Comparison of ENCODE assay signal across 19 cellular contexts in genomic region chr2:103484906-103485305, GRCh38.
DNase-seq lines count a peak whose midpoint lies in the region; ATAC-seq, FAIRE-seq and TF ChIP-seq lines count a peak whose summit lies in the region.
"Had no signal": no experiment of that assay in that cellular context is flagged by ENCODE, and none has a peak within 500 bp of the region (broad histone marks: within the 10 kb centered on the region; RNA-seq: fewer than 3 reads in every experiment).

No MANE protein-coding gene starts in this region.

- no peak overlapping the region for H3K4me2 ChIP-seq in parathyroid adenoma (ENCODE audit: low read length)

- H3K27me3 ChIP-seq in parathyroid adenoma (ENCODE audit: control insufficient read depth, insufficient read depth, low read length): no peaks in the 10 kb centered on the region
- H3K27me3 ChIP-seq in small intestine (ENCODE audit: control insufficient read depth in 2 of 2, insufficient read depth in 2 of 2, low read length in 2 of 2): no peaks in the 10 kb centered on the region

- no peak for ATAC-seq in GM21447 (IDR thresholded peaks at IDR 0.05; ENCODE audit: unreplicated experiment)
- ATAC-seq: HepG2 had no signal

- H3K79me2 ChIP-seq in parathyroid adenoma: no peaks in the 10 kb centered on the region

- 79 to 91% (median 89%) methylated on average over 1 of the region's 1 CpG for WGBS in small intestine, 3 donors

- peak overlapping the region; percentile 14 for H2AFZ ChIP-seq in parathyroid adenoma

- H3K27ac ChIP-seq in parathyroid adenoma (peak overlapping the region; percentile 55), small intestine (ENCODE audit: low read depth in 1 of 2, low read length in 1 of 2) (no peak overlapping the region)

- H3K4me3 ChIP-seq in parathyroid adenoma (ENCODE audit: low read depth, low read length): no peak overlapping the region
- H3K4me3 ChIP-seq in small intestine (ENCODE audit: low read depth in 1 of 2, low read length in 2 of 2): no peak overlapping the region

- no peak for FAIRE-seq in small intestine (lab: Jason Lieb, UNC)
- FAIRE-seq: G401.6, GM12891, HepG2, HTR-8/SVneo had no signal

- no peak overlapping the region for H3K9ac ChIP-seq in parathyroid adenoma

- H3K9me3 ChIP-seq in parathyroid adenoma (ENCODE audit: control insufficient read depth, low read length): no peaks in the 10 kb centered on the region
- H3K9me3 ChIP-seq in small intestine (ENCODE audit: control insufficient read depth, low read depth): no peaks in the 10 kb centered on the region

- TF ChIP-seq CTCF in parathyroid adenoma (IDR thresholded peaks at IDR 0.05): no peak

- H3K36me3 ChIP-seq in parathyroid adenoma (ENCODE audit: control insufficient read depth, insufficient read depth, low read length) (no peaks in the 10 kb centered on the region), small intestine (ENCODE audit: control insufficient read depth in 2 of 2, insufficient read depth in 2 of 2, low read length in 2 of 2) (no peaks in the 10 kb centered on the region)

- H3K4me1 ChIP-seq in parathyroid adenoma (peaks cover 6% of the 10 kb centered on the region), small intestine (ENCODE audit: control insufficient read depth in 2 of 2, insufficient read depth in 1 of 2, low read depth in 1 of 2, low read length in 1 of 2) (no peaks in the 10 kb centered on the region)

- DNase-seq in DMS 273 (lab: John Stamatoyannopoulos, UW; ENCODE audit: unreplicated experiment) (peak; percentile 66), astrocyte of the hippocampus (ENCODE audit: low read depth, low spot score) (peak; percentile 13), midbrain (lab: John Stamatoyannopoulos, UW) (peak; percentile 38), small intestine (no peak)
- DNase-seq in stimulated activated CD4-positive, alpha-beta T cell treated with anti-CD3 and anti-CD28 coated beads, Interleukin-4, amount 100 ng/mL, for 1 hour: no peak
- DNase-seq: ACHN; Calu3; CD4-positive, alpha-beta T cell; DMS153; DMS79 treated with DMSO at 0.1 percent for 48 hours; EL; HCEC 1CT; HFFc6 had no signal

Comparison
In these comparisons a context has a peak if more than half of its experiments do, and no peak if none do; other contexts are left out.
1. DNase-seq: peak in DMS 273 (single experiment), astrocyte of the hippocampus (single experiment) and midbrain (single experiment); none in small intestine (single experiment) and stimulated activated CD4-positive, alpha-beta T cell treated with anti-CD3 and anti-CD28 coated beads, Interleukin-4, amount 100 ng/mL, for 1 hour (single experiment).